21 cellular contexts compared by ENCODE assay signal in genomic region chr7:39645482-39646407, GRCh38.
"Had no signal": no experiment of that assay in that cellular context is flagged by ENCODE, and none has a peak within 500 bp of the region (broad histone marks: within the 10 kb centered on the region; RNA-seq: fewer than 3 reads in every experiment).

No MANE protein-coding gene starts in this region.

- DNase-seq: activated CD4-positive, alpha-beta memory T cell treated with anti-CD3 and anti-CD28 coated beads for 36 hours; activated CD4-positive, alpha-beta T cell treated with anti-CD3 and anti-CD28 coated beads for 36 hours; activated CD8-positive, alpha-beta memory T cell treated with anti-CD3 and anti-CD28 coated beads, Interleukin-2, amount 10 ng/mL, durations not matched to agents 7 days and 5 days; activated naive CD4-positive, alpha-beta T cell treated with anti-CD3 and anti-CD28 coated beads, Interleukin-2, amount 50 U/mL, for 16 hours; activated T-cell treated with anti-CD3 and anti-CD28 coated beads, Interleukin-2, amount 50 U/mL, for 1 hour; amygdala; cortex of kidney; effector CD4-positive, alpha-beta T cell; kidney glomerular epithelial cell; lower lobe of right lung; nephron progenitor cell; stimulated activated CD4-positive, alpha-beta T cell treated with anti-CD3 and anti-CD28 coated beads, Interleukin-12 subunit alpha, Interleukin-12 subunit beta, amount 100 ng/mL, for 4 hours; T-helper 1 cell; T1000; transverse colon; WERI-Rb-1 had no signal

- H3K9me3 ChIP-seq: esophagus muscularis mucosa, lower lobe of right lung, transverse colon, vagina had no signal

- H3K27ac Mint-ChIP-seq: activated CD4-positive, alpha-beta memory T cell treated with anti-CD3 and anti-CD28 coated beads for 36 hours; activated CD4-positive, alpha-beta T cell treated with anti-CD3 and anti-CD28 coated beads for 36 hours; activated CD8-positive, alpha-beta memory T cell treated with anti-CD3 and anti-CD28 coated beads, Interleukin-2, amount 10 ng/mL, durations not matched to agents 7 days and 5 days; brain; nephron progenitor cell; stimulated activated effector memory CD8-positive, alpha-beta T cell treated with anti-CD3 and anti-CD28 coated beads, Interleukin-12 subunit alpha, Interleukin-12 subunit beta, amount 100 ng/mL, for 72 hours had no signal

- H3K27me3 Mint-ChIP-seq: activated CD4-positive, alpha-beta memory T cell treated with anti-CD3 and anti-CD28 coated beads for 36 hours; activated CD4-positive, alpha-beta T cell treated with anti-CD3 and anti-CD28 coated beads for 36 hours; activated CD8-positive, alpha-beta memory T cell treated with anti-CD3 and anti-CD28 coated beads, Interleukin-2, amount 10 ng/mL, durations not matched to agents 7 days and 5 days; brain; central memory CD8-positive, alpha-beta T cell had no signal

- H3K36me3 Mint-ChIP-seq: stimulated activated effector memory CD8-positive, alpha-beta T cell treated with anti-CD3 and anti-CD28 coated beads, Interleukin-12 subunit alpha, Interleukin-12 subunit beta, amount 100 ng/mL, for 72 hours had no signal

- ATAC-seq: activated CD4-positive, alpha-beta T cell treated with anti-CD3 and anti-CD28 coated beads for 36 hours; activated CD8-positive, alpha-beta memory T cell treated with anti-CD3 and anti-CD28 coated beads, Interleukin-2, amount 10 ng/mL, durations not matched to agents 7 days and 5 days; lower lobe of right lung; stimulated activated effector memory CD8-positive, alpha-beta T cell treated with anti-CD3 and anti-CD28 coated beads, Interleukin-12 subunit alpha, Interleukin-12 subunit beta, amount 100 ng/mL, for 72 hours had no signal

- H3K9me3 Mint-ChIP-seq: activated CD4-positive, alpha-beta memory T cell treated with anti-CD3 and anti-CD28 coated beads for 36 hours; central memory CD8-positive, alpha-beta T cell; stimulated activated effector memory CD8-positive, alpha-beta T cell treated with anti-CD3 and anti-CD28 coated beads, Interleukin-12 subunit alpha, Interleukin-12 subunit beta, amount 100 ng/mL, for 72 hours had no signal

- H3K4me3 ChIP-seq: esophagus muscularis mucosa, lower lobe of right lung, transverse colon, vagina had no signal

- H3K27me3 ChIP-seq: esophagus muscularis mucosa, transverse colon, vagina had no signal

- H3K36me3 ChIP-seq: esophagus muscularis mucosa, lower lobe of right lung, transverse colon, vagina had no signal

- H3K4me3 Mint-ChIP-seq: activated CD4-positive, alpha-beta memory T cell treated with anti-CD3 and anti-CD28 coated beads for 36 hours; activated CD4-positive, alpha-beta T cell treated with anti-CD3 and anti-CD28 coated beads for 36 hours; activated CD8-positive, alpha-beta memory T cell treated with anti-CD3 and anti-CD28 coated beads, Interleukin-2, amount 10 ng/mL, durations not matched to agents 7 days and 5 days; brain; central memory CD8-positive, alpha-beta T cell; nephron progenitor cell; stimulated activated effector memory CD8-positive, alpha-beta T cell treated with anti-CD3 and anti-CD28 coated beads, Interleukin-12 subunit alpha, Interleukin-12 subunit beta, amount 100 ng/mL, for 72 hours had no signal

- H3K27ac ChIP-seq: esophagus muscularis mucosa, lower lobe of right lung, transverse colon, vagina, WERI-Rb-1 had no signal
